ENCODE assay signal across 13 cellular contexts in the genomic region with DNA sequence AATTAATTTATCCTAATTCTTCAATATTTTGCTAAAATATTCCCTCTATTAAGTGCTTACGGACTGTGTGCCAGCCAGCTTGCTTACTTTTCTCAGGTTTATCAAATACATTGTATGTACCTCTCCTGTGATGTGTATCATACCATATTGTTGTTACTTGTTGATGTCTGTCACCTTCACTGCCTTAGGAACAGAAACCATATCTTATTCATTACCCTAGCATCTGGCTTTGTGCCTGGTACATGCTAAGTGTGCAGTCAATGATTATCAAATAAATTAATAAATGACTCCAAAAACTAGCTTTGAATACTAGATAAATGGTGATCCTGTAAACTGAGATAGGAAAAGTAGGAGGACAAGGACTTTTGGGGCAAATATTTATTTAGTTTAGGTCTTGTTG. TPM values are rescaled to one million over a fixed set of nuclear protein-coding genes. Genes with fewer than 3 reads are reported as not detected.
DNase-seq lines count a peak whose midpoint lies in the region; ATAC-seq, FAIRE-seq and TF ChIP-seq lines count a peak whose summit lies in the region.
"Had no signal": no experiment of that assay in that cellular context is flagged by ENCODE, and none has a peak within 500 bp of the region (broad histone marks: within the 10 kb centered on the region; RNA-seq: fewer than 3 reads in every experiment).

No MANE protein-coding gene starts in this region.

- no peak for DNase-seq in right lobe of liver
- no peak for DNase-seq in HepG2 (ENCODE audit: low spot score)
- DNase-seq in T-cell, result no peak
- DNase-seq in small intestine, result peak; percentile 54
- DNase-seq in left colon, result no peak
- DNase-seq in urothelium cell line (ENCODE audit: low spot score), result no peak
- DNase-seq: mammary epithelial cell, NCI-H2107, psoas muscle had no signal

- no TSS peak for BruUV-seq in HepG2 (replicated peaks; lab: Mats Ljungman, UMichigan)

- no peak overlapping the region for H3K4me3 Mint-ChIP-seq in T-cell

- no peak overlapping the region for H3K27ac ChIP-seq in right lobe of liver
- no peak overlapping the region for H3K27ac ChIP-seq in HepG2 (ENCODE audit: extremely low read length, insufficient read depth, low read length)
- no peak overlapping the region for H3K27ac ChIP-seq in small intestine (ENCODE audit: low read depth in 1 of 2, low read length in 1 of 2)
- H3K27ac ChIP-seq: KMS-11, psoas muscle, thoracic aorta had no signal

- H4K20me1 ChIP-seq in HepG2 (ENCODE audit: insufficient read depth, low read length), result no peaks in the 10 kb centered on the region

- no peak for TF ChIP-seq EP300 in HepG2 (IDR thresholded peaks at IDR 0.05; ENCODE audit: low read depth in 2 of 2, low read length in 2 of 2)
- no peak for TF ChIP-seq EP300 in HepG2 (CRISPR knock-in tag; IDR thresholded peaks at IDR 0.05; ENCODE audit: borderline replicate concordance)

- H3K9ac ChIP-seq in HepG2 (ENCODE audit: insufficient read depth, low read depth, low read length), result no peak overlapping the region
- H3K9ac ChIP-seq: KMS-11 had no signal

- no peak overlapping the region for H3K4me3 ChIP-seq in right lobe of liver
- no peak overlapping the region for H3K4me3 ChIP-seq in HepG2 (replicated peaks in 1 of 3; ENCODE audit: insufficient read depth in 1 of 3, low read depth in 2 of 3, low read length in 3 of 3)
- H3K4me3 ChIP-seq in small intestine (ENCODE audit: low read depth in 1 of 2, low read length in 2 of 2), result no peak overlapping the region
- H3K4me3 ChIP-seq: psoas muscle, thoracic aorta had no signal

- CTCF ChIA-PET in HepG2 (lab: Yijun Ruan, JAX; ENCODE audit: low intra/inter-chr PET ratio, low total read pairs) (no interaction called here), T-cell (lab: Charles Lee) (interaction anchor here (0.7 to 1.7 kb wide), 3 partner anchors 15 to 674 kb away, joined by 3 to 6 read pairs (median 4); a partner anchor contains a TSS)

- TF ChIP-seq POLR2A in right lobe of liver (IDR thresholded peaks at IDR 0.05) (no peak), HepG2 (IDR thresholded peaks at IDR 0.05; ENCODE audit: insufficient read depth in 1 of 2, low read depth in 2 of 2, low read length in 2 of 2) (no peak)

- no peaks in the 10 kb centered on the region for H3K9me3 ChIP-seq in right lobe of liver
- H3K9me3 ChIP-seq in HepG2 (ENCODE audit: low read length), result no peaks in the 10 kb centered on the region
- H3K9me3 ChIP-seq in small intestine (ENCODE audit: control insufficient read depth, low read depth), result no peaks in the 10 kb centered on the region
- H3K9me3 ChIP-seq: psoas muscle, thoracic aorta had no signal

- no peak for FAIRE-seq in HepG2 (lab: Jason Lieb, UNC)
- peak; percentile 72 for FAIRE-seq in small intestine (lab: Jason Lieb, UNC)
- no peak for FAIRE-seq in urothelium cell line (lab: Jason Lieb, UNC)

- H2AFZ ChIP-seq in HepG2 (ENCODE audit: low read length), result no peak overlapping the region

- intact Hi-C loops in right lobe of liver (cut with DNase I) (no loop called here), HepG2 (cut with micrococcal nuclease; ENCODE audit: unreplicated experiment) (no loop called here), left colon (cut with DNase I, micrococcal nuclease) (no loop called here)

- TF ChIP-seq CTCF in right lobe of liver (IDR thresholded peaks at IDR 0.05) (no peak), HepG2 (CRISPR knock-in tag; IDR thresholded peaks at IDR 0.05) (no peak)

- H3K36me3 ChIP-seq in right lobe of liver (no peaks in the 10 kb centered on the region), HepG2 (replicated peaks in 1 of 2; ENCODE audit: control insufficient read depth in 1 of 2, insufficient read depth in 2 of 2, low read length in 2 of 2) (no peaks in the 10 kb centered on the region), small intestine (ENCODE audit: control insufficient read depth in 2 of 2, insufficient read depth in 2 of 2, low read length in 2 of 2) (no peaks in the 10 kb centered on the region)
- H3K36me3 ChIP-seq: thoracic aorta had no signal

- H3K4me1 ChIP-seq in right lobe of liver, result peaks cover 0 to 12% (median 4%) of the 10 kb centered on the region in 4 donors
- peaks cover 24% of the 10 kb centered on the region for H3K4me1 ChIP-seq in HepG2 (ENCODE audit: insufficient read depth, low read length)
- H3K4me1 ChIP-seq in small intestine (ENCODE audit: control insufficient read depth in 2 of 2, insufficient read depth in 1 of 2, low read depth in 1 of 2, low read length in 1 of 2), result peaks cover 0 to 1% of the 10 kb centered on the region in 2 donors

- H3K4me2 ChIP-seq in HepG2 (ENCODE audit: low read depth, low read length), result no peak overlapping the region
- H3K4me2 ChIP-seq: KMS-11 had no signal

- TF ChIP-seq RAD21 in HepG2 (CRISPR knock-in tag; IDR thresholded peaks at IDR 0.05), result no peak

- H3K9me3 Mint-ChIP-seq in T-cell, result no peaks in the 10 kb centered on the region

- in situ Hi-C loops in HepG2 (cut with HindIII; ENCODE audit: extremely low pct_ligation_motif_present, low pct_unique_long_range_greater_than_20kb), result no loop called here

- peaks cover 38 to 66% (median 63%) of the 10 kb centered on the region in 3 donors for H3K4me1 Mint-ChIP-seq in T-cell

- peak overlapping the region; percentile 44 to 58 for H3K27ac Mint-ChIP-seq in T-cell

- peaks cover 21% of the 10 kb centered on the region for H3K36me3 Mint-ChIP-seq in T-cell

- H3K79me2 ChIP-seq in HepG2 (ENCODE audit: insufficient read depth, low read length), result peaks cover 58% of the 10 kb centered on the region

- H3K27me3 ChIP-seq in right lobe of liver, result no peaks in the 10 kb centered on the region
- H3K27me3 ChIP-seq in HepG2 (ENCODE audit: control insufficient read depth in 1 of 2, insufficient read depth in 2 of 2, low read length in 2 of 2), result no peaks in the 10 kb centered on the region
- H3K27me3 ChIP-seq in small intestine (ENCODE audit: control insufficient read depth in 2 of 2, insufficient read depth in 2 of 2, low read length in 2 of 2), result no peaks in the 10 kb centered on the region

- WGBS in right lobe of liver (ENCODE audit: insufficient coverage, low coverage, low lambda C conversion rate, missing lambda C conversion rate), result 100% methylated on average over 1 of the region's 1 CpG
- 93% methylated on average over 1 of the region's 1 CpG for WGBS in HepG2 (ENCODE audit: low lambda C conversion rate)
- 44 to 83% (median 76%) methylated on average over 1 of the region's 1 CpG for WGBS in small intestine, 3 donors

- no peaks in the 10 kb centered on the region for H3K27me3 Mint-ChIP-seq in T-cell

- POLR2A ChIA-PET in HepG2 (lab: Yijun Ruan, JAX) (no interaction called here), T-cell (lab: Charles Lee) (interaction anchor here in 1 of 2 donors (0.6 kb wide), 1 partner anchor 57 kb away, joined by 5 read pairs; no protein-coding TSS in a partner anchor)

- peak in 3 of 4 donors; percentile 24 to 57 (median 47) for ATAC-seq in right lobe of liver
- ATAC-seq in HepG2, result no peak
- peak; percentile 56 for ATAC-seq in HG02943 (IDR thresholded peaks at IDR 0.05; ENCODE audit: low read depth, unreplicated experiment)
- ATAC-seq in T-cell (replicated peaks in 1 of 4), result no peak
- ATAC-seq in GM18520 (IDR thresholded peaks at IDR 0.05; ENCODE audit: unreplicated experiment), result no peak
- ATAC-seq in left colon, result no peak
- ATAC-seq: psoas muscle had no signal

RNA-seq across cellular contexts. Expression of a gene that starts 6.9 kb away (rescaled TPM):
- 10 to 100 TPM; 17.0 to 29.4 (median 19.6) TPM for total RNA-seq in right lobe of liver
- total RNA-seq in HepG2 (2016; rRNA removed; fragmentation: Illumina TruSeq; extraction: Trizol), result 21.5 and 23.7 TPM in 2 replicates
- 1.6 and 1.9 TPM in 2 replicates for total RNA-seq in HepG2 (2016; cell fraction: cytosol; rRNA removed; fragmentation: Illumina TruSeq; extraction: Trizol; ENCODE audit: low read depth)
- total RNA-seq in HepG2 (2016; cell fraction: insoluble cytoplasmic fraction; rRNA removed; fragmentation: Illumina TruSeq; extraction: Trizol), result 23.2 and 23.3 TPM in 2 replicates
- total RNA-seq in HepG2 (2016; cell fraction: membrane; rRNA removed; fragmentation: Illumina TruSeq; extraction: Trizol), result 7.7 and 8.5 TPM in 2 replicates
- 26.7 and 28.7 TPM in 2 replicates for total RNA-seq in HepG2 (2016; cell fraction: nucleus; rRNA removed; fragmentation: Illumina TruSeq; extraction: Trizol)
- polyA plus RNA-seq in HepG2 (2011; rRNA removed), result 13.6 and 14.2 TPM in 2 replicates
- polyA plus RNA-seq in HepG2 (2011; cell fraction: cytosol; rRNA removed), result 7.4 and 10.8 TPM in 2 replicates
- 3.4 and 5.1 TPM in 2 replicates for polyA plus RNA-seq in HepG2 (2011; cell fraction: nucleus; rRNA removed)
- 14.8 and 17.1 TPM in 2 replicates for polyA plus RNA-seq in HepG2 (2012)
- 0.81 and 0.88 TPM in 2 replicates for polyA plus RNA-seq in HepG2 (2016; cell fraction: cytosol; fragmentation: Illumina TruSeq; extraction: Trizol; ENCODE audit: low read depth)
- 11.5 and 13.2 TPM in 2 replicates for polyA plus RNA-seq in HepG2 (2016; cell fraction: insoluble cytoplasmic fraction; fragmentation: Illumina TruSeq; extraction: Trizol; ENCODE audit: low read depth)
- polyA plus RNA-seq in HepG2 (2016; cell fraction: membrane; fragmentation: Illumina TruSeq; extraction: Trizol; ENCODE audit: low read depth), result 2.5 and 2.8 TPM in 2 replicates
- polyA plus RNA-seq in HepG2 (2016; cell fraction: nucleus; fragmentation: Illumina TruSeq; extraction: Trizol; ENCODE audit: insufficient read depth, low read depth), result 17.6 and 18.8 TPM in 2 replicates
- polyA minus RNA-seq in HepG2 (2011; rRNA and poly(A)+ RNA removed; ENCODE audit: low replicate concordance), result 30.0 and 39.3 TPM in 2 replicates
- polyA minus RNA-seq in HepG2 (2011; cell fraction: cytosol; rRNA and poly(A)+ RNA removed), result 18.7 and 23.1 TPM in 2 replicates
- polyA minus RNA-seq in HepG2 (2011; cell fraction: nucleus; rRNA and poly(A)+ RNA removed), result 37.3 and 43.1 TPM in 2 replicates
- total RNA-seq in T-cell, result 10 to 100 TPM; 17.3 to 33.7 (median 30.8) TPM
- polyA plus RNA-seq in small intestine, result 10 to 100 TPM in 1 of 3 donors, 1 to 10 TPM in 2; 8.6 to 30.0 (median 8.7) TPM
- 100 to 1,000 TPM; 116 to 131 TPM for total RNA-seq in left colon

RNA-seq across cellular contexts. Expression of a gene that starts 14.9 kb away (rescaled TPM):
- total RNA-seq in right lobe of liver (1 to 10 TPM; 4.1 to 5.2 (median 4.5) TPM), HepG2 (2016; rRNA removed; fragmentation: Illumina TruSeq; extraction: Trizol) (5.4 and 8.7 TPM in 2 replicates), T-cell (10 to 100 TPM; 13.4 to 21.9 (median 19.5) TPM), left colon (1 to 10 TPM; 8.5 to 9.0 TPM)
- 7.3 and 9.1 TPM in 2 replicates for total RNA-seq in HepG2 (2016; cell fraction: cytosol; rRNA removed; fragmentation: Illumina TruSeq; extraction: Trizol; ENCODE audit: low read depth)
- total RNA-seq in HepG2 (2016; cell fraction: insoluble cytoplasmic fraction; rRNA removed; fragmentation: Illumina TruSeq; extraction: Trizol), result 5.4 and 8.2 TPM in 2 replicates
- total RNA-seq in HepG2 (2016; cell fraction: membrane; rRNA removed; fragmentation: Illumina TruSeq; extraction: Trizol), result 4.3 and 4.8 TPM in 2 replicates
- total RNA-seq in HepG2 (2016; cell fraction: nucleus; rRNA removed; fragmentation: Illumina TruSeq; extraction: Trizol), result 9.8 and 11.8 TPM in 2 replicates
- polyA plus RNA-seq in HepG2 (2011; rRNA removed) (2.6 and 2.9 TPM in 2 replicates), small intestine (1 to 10 TPM; 2.7 to 4.4 (median 2.7) TPM)
- 0.97 and 1.3 TPM in 2 replicates for polyA plus RNA-seq in HepG2 (2011; cell fraction: cytosol; rRNA removed)
- polyA plus RNA-seq in HepG2 (2011; cell fraction: nucleus; rRNA removed), result 2.5 and 3.3 TPM in 2 replicates
- 3.2 and 3.3 TPM in 2 replicates for polyA plus RNA-seq in HepG2 (2012)
- polyA plus RNA-seq in HepG2 (2016; cell fraction: cytosol; fragmentation: Illumina TruSeq; extraction: Trizol; ENCODE audit: low read depth), result 0.23 and 0.38 TPM in 2 replicates
- polyA plus RNA-seq in HepG2 (2016; cell fraction: insoluble cytoplasmic fraction; fragmentation: Illumina TruSeq; extraction: Trizol; ENCODE audit: low read depth), result 6.9 and 7.0 TPM in 2 replicates
- 0.70 and 1.1 TPM in 2 replicates for polyA plus RNA-seq in HepG2 (2016; cell fraction: membrane; fragmentation: Illumina TruSeq; extraction: Trizol; ENCODE audit: low read depth)
- polyA plus RNA-seq in HepG2 (2016; cell fraction: nucleus; fragmentation: Illumina TruSeq; extraction: Trizol; ENCODE audit: insufficient read depth, low read depth), result 5.7 and 7.7 TPM in 2 replicates
- polyA minus RNA-seq in HepG2 (2011; rRNA and poly(A)+ RNA removed; ENCODE audit: low replicate concordance), result 9.6 TPM in 2 replicates
- 2.3 TPM in 2 replicates for polyA minus RNA-seq in HepG2 (2011; cell fraction: cytosol; rRNA and poly(A)+ RNA removed)
- 24.1 and 24.9 TPM in 2 replicates for polyA minus RNA-seq in HepG2 (2011; cell fraction: nucleus; rRNA and poly(A)+ RNA removed)

Comparison
In these comparisons a context has a peak if more than half of its experiments do, and no peak if none do; other contexts are left out.
1. ATAC-seq: peak in right lobe of liver (3 of 4) and HG02943 (single experiment); none in HepG2 (single experiment), T-cell (0 of 4), GM18520 (single experiment) and left colon (single experiment).